12 cellular contexts compared by ENCODE assay signal in the genomic region with DNA sequence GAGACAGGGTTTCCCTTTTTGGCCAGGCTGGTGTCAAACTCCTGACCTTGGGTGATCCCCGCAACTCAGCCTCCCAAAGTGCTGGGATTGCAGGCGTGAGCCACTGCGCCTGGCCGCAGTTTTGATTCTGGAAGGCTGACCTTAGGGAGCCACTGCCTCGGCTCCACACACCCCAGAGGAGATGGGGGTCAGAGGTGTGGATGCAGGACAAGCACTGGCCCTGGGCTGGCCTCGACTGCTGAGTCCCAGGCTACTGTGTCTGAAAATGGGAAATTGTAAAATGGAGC. TPM values are rescaled to one million over a fixed set of nuclear protein-coding genes. Genes with fewer than 3 reads are reported as not detected.
DNase-seq lines count a peak whose midpoint lies in the region; ATAC-seq and TF ChIP-seq lines count a peak whose summit lies in the region.
"Had no signal": no experiment of that assay in that cellular context is flagged by ENCODE, and none has a peak within 500 bp of the region (broad histone marks: within the 10 kb centered on the region; RNA-seq: fewer than 3 reads in every experiment).

No MANE protein-coding gene starts in this region.

- H3K9me3 ChIP-seq in MM.1S (replicated peaks; ENCODE audit: insufficient read depth, low read length): no peaks in the 10 kb centered on the region
- H3K9me3 ChIP-seq in effector memory CD4-positive, alpha-beta T cell (ENCODE audit: control insufficient read depth, low read length): no peaks in the 10 kb centered on the region
- peaks cover 0 to under 1% (median 0%) of the 10 kb centered on the region in 4 donors for H3K9me3 ChIP-seq in stomach
- H3K9me3 ChIP-seq in thyroid gland: no peaks in the 10 kb centered on the region
- no peaks in the 10 kb centered on the region for H3K9me3 ChIP-seq in tibial nerve
- peaks cover 0 to 3% (median 0%) of the 10 kb centered on the region in 12 donors for H3K9me3 ChIP-seq in heart left ventricle
- H3K9me3 ChIP-seq: ascending aorta, SJCRH30 had no signal

- H3K27ac Mint-ChIP-seq in activated T-cell treated with anti-CD3 and anti-CD28 coated beads, Interleukin-2, amount 50 U/mL, for 72 hours: peak overlapping the region; percentile 92
- H3K27ac Mint-ChIP-seq: endodermal cell had no signal

- peak overlapping the region; percentile 97 for H3K4me2 ChIP-seq in MM.1S (ENCODE audit: low read depth, low read length)

- DNase-seq in activated T-cell treated with anti-CD3 and anti-CD28 coated beads, Interleukin-2, amount 50 U/mL, for 72 hours: no peak
- no peak for DNase-seq in activated T-cell treated with anti-CD3 and anti-CD28 coated beads, Interleukin-2, amount 50 U/mL, for 48 hours
- DNase-seq in MM.1S: no peak
- no peak for DNase-seq in effector memory CD4-positive, alpha-beta T cell
- DNase-seq in stomach: no peak
- no peak for DNase-seq in thyroid gland
- no peak for DNase-seq in tibial nerve (ENCODE audit: low spot score in 2 of 2)
- DNase-seq in heart left ventricle: no peak
- DNase-seq: endodermal cell had no signal

- H3K4me1 ChIP-seq in MM.1S (ENCODE audit: low read length) (peaks cover 32% of the 10 kb centered on the region), stomach (peaks cover 0 to 19% (median 0%) of the 10 kb centered on the region in 4 donors), thyroid gland (peaks cover 0 to 11% of the 10 kb centered on the region in 2 donors), tibial nerve (peaks cover 0 to 14% (median 0%) of the 10 kb centered on the region in 4 donors), heart left ventricle (peaks cover 0 to 39% (median 0%) of the 10 kb centered on the region in 12 donors)
- H3K4me1 ChIP-seq in effector memory CD4-positive, alpha-beta T cell (ENCODE audit: control insufficient read depth, insufficient read depth, low read length, poor library complexity, severe bottlenecking): peaks cover 62% of the 10 kb centered on the region
- H3K4me1 ChIP-seq: ascending aorta had no signal

- H3K36me3 ChIP-seq in MM.1S (replicated peaks; ENCODE audit: insufficient read depth, low read length) (peaks cover 13% of the 10 kb centered on the region; the same call in 1 of the 2 replicates), stomach (no peaks in the 10 kb centered on the region), thyroid gland (no peaks in the 10 kb centered on the region), tibial nerve (no peaks in the 10 kb centered on the region), heart left ventricle (peaks cover 0 to 6% (median 0%) of the 10 kb centered on the region in 9 donors)
- H3K36me3 ChIP-seq in effector memory CD4-positive, alpha-beta T cell (ENCODE audit: control insufficient read depth, insufficient read depth, low read length): peaks cover 23% of the 10 kb centered on the region
- H3K36me3 ChIP-seq: ascending aorta, SJCRH30 had no signal

- no peaks in the 10 kb centered on the region for H3K36me3 Mint-ChIP-seq in activated T-cell treated with anti-CD3 and anti-CD28 coated beads, Interleukin-2, amount 50 U/mL, for 72 hours (ENCODE audit: insufficient read depth in 2 of 2)

- peaks cover 8% of the 10 kb centered on the region for H3K27me3 Mint-ChIP-seq in activated T-cell treated with anti-CD3 and anti-CD28 coated beads, Interleukin-2, amount 50 U/mL, for 72 hours (ENCODE audit: low read depth)

- peaks cover 46% of the 10 kb centered on the region for H3F3A ChIP-seq in MM.1S (ENCODE audit: insufficient read depth, low read length)

- no peak for ATAC-seq in activated T-cell treated with anti-CD3 and anti-CD28 coated beads, Interleukin-2, amount 50 U/mL, for 72 hours (replicated peaks in 1 of 2)
- no peak for ATAC-seq in heart left ventricle

- peak overlapping the region; percentile 79 to 87 for H3K4me3 Mint-ChIP-seq in activated T-cell treated with anti-CD3 and anti-CD28 coated beads, Interleukin-2, amount 50 U/mL, for 72 hours
- H3K4me3 Mint-ChIP-seq: endodermal cell had no signal

- H3K9me2 ChIP-seq in MM.1S (replicated peaks; ENCODE audit: insufficient read depth, low read length): no peaks in the 10 kb centered on the region

- H3K9me3 Mint-ChIP-seq in activated T-cell treated with anti-CD3 and anti-CD28 coated beads, Interleukin-2, amount 50 U/mL, for 72 hours: no peaks in the 10 kb centered on the region

- H3K9ac ChIP-seq in MM.1S (ENCODE audit: low read length): peak overlapping the region; percentile 84

- H3K79me2 ChIP-seq in MM.1S (ENCODE audit: low read length): peaks cover 43% of the 10 kb centered on the region

- H3K4me3 ChIP-seq in MM.1S (ENCODE audit: low read length) (peak overlapping the region; percentile 67), stomach (peak overlapping the region in 1 of 4 donors; percentile 23), thyroid gland (replicated peaks in 1 of 3) (no peak overlapping the region), tibial nerve (peak overlapping the region in 1 of 4 donors; percentile 11), heart left ventricle (peak overlapping the region in 1 of 12 donors; percentile 53)
- peak overlapping the region; percentile 48 for H3K4me3 ChIP-seq in effector memory CD4-positive, alpha-beta T cell (ENCODE audit: insufficient read depth, low read depth, low read length, poor library complexity, severe bottlenecking)
- H3K4me3 ChIP-seq: ascending aorta, SJCRH30 had no signal

- peaks cover 59% of the 10 kb centered on the region for H3K4me1 Mint-ChIP-seq in activated T-cell treated with anti-CD3 and anti-CD28 coated beads, Interleukin-2, amount 50 U/mL, for 72 hours (ENCODE audit: low read depth)
- H3K4me1 Mint-ChIP-seq: endodermal cell had no signal

- H3K27me3 ChIP-seq in MM.1S (replicated peaks; ENCODE audit: insufficient read depth, low read length): peaks cover 6% of the 10 kb centered on the region; the same call in 1 of the 2 replicates
- H3K27me3 ChIP-seq in effector memory CD4-positive, alpha-beta T cell (replicated peaks; ENCODE audit: control insufficient read depth, insufficient read depth, low read length, poor library complexity, severe bottlenecking): no peaks in the 10 kb centered on the region
- peaks cover 0 to 28% (median 0%) of the 10 kb centered on the region in 3 donors for H3K27me3 ChIP-seq in stomach
- no peaks in the 10 kb centered on the region for H3K27me3 ChIP-seq in thyroid gland
- no peaks in the 10 kb centered on the region for H3K27me3 ChIP-seq in tibial nerve
- H3K27me3 ChIP-seq in heart left ventricle: peaks cover 0 to 27% (median 0%) of the 10 kb centered on the region in 9 donors
- H3K27me3 ChIP-seq: ascending aorta had no signal

- TF ChIP-seq EP300 in stomach (IDR thresholded peaks at IDR 0.05) (no peak), tibial nerve (IDR thresholded peaks at IDR 0.05) (no peak)

- TF ChIP-seq POLR2A in stomach (IDR thresholded peaks at IDR 0.05) (no peak), thyroid gland (IDR thresholded peaks at IDR 0.05) (no peak), tibial nerve (IDR thresholded peaks at IDR 0.05) (no peak), heart left ventricle (IDR thresholded peaks at IDR 0.05) (no peak)

- 70 to 78% (median 74%) methylated on average over 6 of the region's 6 CpGs for WGBS in stomach, 5 donors
- WGBS in thyroid gland, 2 donors: 44 to 47% methylated on average over 6 of the region's 6 CpGs
- 73 to 74% methylated on average over 6 of the region's 6 CpGs for WGBS in tibial nerve, 2 donors
- 66 to 77% (median 75%) methylated on average over 6 of the region's 6 CpGs for WGBS in heart left ventricle, 4 donors

- no peak overlapping the region for H2AFZ ChIP-seq in MM.1S (ENCODE audit: low read length)

- no peaks in the 10 kb centered on the region for H4K20me1 ChIP-seq in MM.1S (ENCODE audit: insufficient read depth, low read length)

- intact Hi-C loops in stomach (cut with DNase I; ENCODE audit: low total_unique reads) (no loop called here), thyroid gland (cut with DNase I) (no loop called here), heart left ventricle (cut with DNase I) (no loop called here)

- TF ChIP-seq CTCF in MM.1S (IDR thresholded peaks at IDR 0.05; ENCODE audit: low read length): no peak
- TF ChIP-seq CTCF in stomach (IDR thresholded peaks at IDR 0.05): no peak
- TF ChIP-seq CTCF in thyroid gland (IDR thresholded peaks at IDR 0.05): no peak
- no peak for TF ChIP-seq CTCF in tibial nerve (IDR thresholded peaks at IDR 0.05)
- TF ChIP-seq CTCF in heart left ventricle (IDR thresholded peaks at IDR 0.05): no peak

- peak overlapping the region; percentile 98 for H3K27ac ChIP-seq in MM.1S (ENCODE audit: low read length)
- peak overlapping the region; percentile 85 for H3K27ac ChIP-seq in effector memory CD4-positive, alpha-beta T cell (ENCODE audit: insufficient read depth, low read length, poor library complexity, severe bottlenecking)
- H3K27ac ChIP-seq in stomach: peak overlapping the region; percentile 28 to 82 (median 67)
- no peak overlapping the region for H3K27ac ChIP-seq in thyroid gland
- H3K27ac ChIP-seq in tibial nerve: peak overlapping the region in 2 of 4 donors; percentile 44 to 75
- peak overlapping the region in 2 of 12 donors; percentile 46 to 84 for H3K27ac ChIP-seq in heart left ventricle
- H3K27ac ChIP-seq: SJCRH30 had no signal

RNA-seq across cellular contexts. Expression of a gene that starts 1.5 kb away (rescaled TPM):
- 1 to 10 TPM in 1 of 2 donors, under 1 TPM in 1; 0.70 to 1.6 TPM for total RNA-seq in activated T-cell treated with anti-CD3 and anti-CD28 coated beads, Interleukin-2, amount 50 U/mL, for 72 hours
- total RNA-seq in stomach (not detected), thyroid gland (1 to 10 TPM in 1 of 4 donors, under 1 TPM in 2, not detected in 1; 0.33 to 1.5 (median 0.34) TPM), tibial nerve (1 to 10 TPM in 1 of 4 donors, under 1 TPM in 1, not detected in 2; 0.78 to 3.6 TPM), heart left ventricle (1 to 10 TPM in 2 of 9 donors, under 1 TPM in 2, not detected in 5; 0.21 to 1.7 (median 0.90) TPM)
- polyA plus RNA-seq in stomach (under 1 TPM in 2 of 3 donors, not detected in 1; 0.37 to 0.60 TPM), heart left ventricle (under 1 TPM in 1 of 2 donors, not detected in 1; 0.15 TPM)
- total RNA-seq: ascending aorta, endodermal cell, G401 had no signal

RNA-seq across cellular contexts. Expression of a gene that starts 57.8 kb away (rescaled TPM):
- not detected for total RNA-seq in activated T-cell treated with anti-CD3 and anti-CD28 coated beads, Interleukin-2, amount 50 U/mL, for 72 hours
- total RNA-seq in stomach (100 to 1,000 TPM in 1 of 5 donors, 10 to 100 TPM in 2, under 1 TPM in 2; 0.43 to 311 (median 10.5) TPM), thyroid gland (1 to 10 TPM in 3 of 4 donors, under 1 TPM in 1; 0.56 to 3.4 (median 2.2) TPM), tibial nerve (100 to 1,000 TPM in 1 of 4 donors, 10 to 100 TPM in 3; 16.1 to 131 (median 65.2) TPM), heart left ventricle (10 to 100 TPM in 1 of 9 donors, 1 to 10 TPM in 1, under 1 TPM in 5, not detected in 2; 0.13 to 22.0 (median 0.24) TPM)
- polyA plus RNA-seq in stomach (under 1 TPM; 0.12 to 0.76 (median 0.43) TPM), heart left ventricle (under 1 TPM; 0.42 to 0.55 TPM)
- total RNA-seq: endodermal cell, G401, SJCRH30 had no signal

Comparison
In these comparisons a context has a peak if more than half of its experiments do, and no peak if none do; other contexts are left out.
1. H3K27ac ChIP-seq: peak in MM.1S (single experiment), effector memory CD4-positive, alpha-beta T cell (single experiment) and stomach (5 of 5); none in thyroid gland (0 of 3).
2. H3K4me3 ChIP-seq: peak in MM.1S (single experiment) and effector memory CD4-positive, alpha-beta T cell (single experiment); none in thyroid gland (0 of 3).